Comparison of ENCODE assay signal across 24 cellular contexts in genomic region chr13:79591493-79591892, GRCh38.
DNase-seq lines count a peak whose midpoint lies in the region; ATAC-seq and TF ChIP-seq lines count a peak whose summit lies in the region.
"Had no signal": no experiment of that assay in that cellular context is flagged by ENCODE, and none has a peak within 500 bp of the region (broad histone marks: within the 10 kb centered on the region; RNA-seq: fewer than 3 reads in every experiment).

No MANE protein-coding gene starts in this region.

- H2AFZ ChIP-seq in hepatocyte: no peak overlapping the region

- H3K27me3 ChIP-seq in RWPE2 (ENCODE audit: insufficient read depth, poor library complexity, severe bottlenecking): no peaks in the 10 kb centered on the region
- H3K27me3 ChIP-seq in breast epithelium: no peaks in the 10 kb centered on the region
- no peaks in the 10 kb centered on the region for H3K27me3 ChIP-seq in foreskin keratinocyte
- H3K27me3 ChIP-seq in hepatocyte: no peaks in the 10 kb centered on the region
- H3K27me3 ChIP-seq: BE2C; BLaER1 treated with 17β-estradiol and CSF1 and Interleukin-3, amounts not matched to agents 10 nM and 100 nM had no signal

- DNase-seq in RWPE2 (ENCODE audit: low spot score) (no peak), SK-N-DZ (ENCODE audit: low spot score) (peak; percentile 89), breast epithelium (ENCODE audit: low spot score in 2 of 2) (no peak), foreskin keratinocyte (no peak), Kasumi-1 (lab: John Stamatoyannopoulos, UW) (no peak), hepatocyte (ENCODE audit: low spot score) (no peak)
- DNase-seq: 8988T; ACHN; AML-193; BE2C; CD4-positive, alpha-beta T cell; CD8-positive, alpha-beta memory T cell; DMS 273 treated with DMSO at 0.1 percent for 48 hours; DMS79; EL; GDM1; GOT3; HFFc6 had no signal

- no peaks in the 10 kb centered on the region for H3K79me2 ChIP-seq in hepatocyte

- no peaks in the 10 kb centered on the region for H3K9me2 ChIP-seq in hepatocyte (replicated peaks; ENCODE audit: insufficient read depth)

- intact Hi-C loops in breast epithelium (cut with DNase I; ENCODE audit: low total_unique reads): no loop called here

- H3K4me3 ChIP-seq in RWPE2 (ENCODE audit: severe bottlenecking) (no peak overlapping the region), breast epithelium (no peak overlapping the region), hepatocyte (no peak overlapping the region)
- H3K4me3 ChIP-seq: A549; BLaER1 treated with 17β-estradiol and CSF1 and Interleukin-3, amounts not matched to agents 10 nM and 100 nM; GM12878; HAP-1 had no signal

- TF ChIP-seq CTCF in RWPE2 (IDR thresholded peaks at IDR 0.05; ENCODE audit: poor library complexity, severe bottlenecking) (no peak), breast epithelium (IDR thresholded peaks at IDR 0.05) (no peak), foreskin keratinocyte (conservative IDR thresholded peaks at IDR 0.05) (no peak), hepatocyte (IDR thresholded peaks at IDR 0.05; ENCODE audit: poor library complexity) (no peak)

- H4K20me1 ChIP-seq in hepatocyte (ENCODE audit: insufficient read depth, poor library complexity, severe bottlenecking): no peaks in the 10 kb centered on the region
- H4K20me1 ChIP-seq: BLaER1 treated with 17β-estradiol and CSF1 and Interleukin-3, amounts not matched to agents 10 nM and 100 nM had no signal

- H3K4me1 ChIP-seq in RWPE2 (ENCODE audit: insufficient read depth, poor library complexity, severe bottlenecking): peaks cover 19% of the 10 kb centered on the region
- H3K4me1 ChIP-seq in breast epithelium: no peaks in the 10 kb centered on the region
- H3K4me1 ChIP-seq in foreskin keratinocyte: peaks cover 37% of the 10 kb centered on the region
- H3K4me1 ChIP-seq in hepatocyte (ENCODE audit: insufficient read depth): no peaks in the 10 kb centered on the region
- H3K4me1 ChIP-seq: A549; BLaER1 treated with 17β-estradiol and CSF1 and Interleukin-3, amounts not matched to agents 10 nM and 100 nM; HAP-1 had no signal

- H3K4me2 ChIP-seq in hepatocyte: no peak overlapping the region
- H3K4me2 ChIP-seq: A549; BLaER1 treated with 17β-estradiol and CSF1 and Interleukin-3, amounts not matched to agents 10 nM and 100 nM had no signal

- H3K27ac ChIP-seq in RWPE2 (ENCODE audit: poor library complexity, severe bottlenecking): peak overlapping the region; percentile 76
- H3K27ac ChIP-seq in breast epithelium: peak overlapping the region; percentile 69 to 83
- peak overlapping the region; percentile 93 for H3K27ac ChIP-seq in foreskin keratinocyte
- H3K27ac ChIP-seq in hepatocyte: no peak overlapping the region
- H3K27ac ChIP-seq: A549; BLaER1 treated with 17β-estradiol and CSF1 and Interleukin-3, amounts not matched to agents 10 nM and 100 nM had no signal

- no peaks in the 10 kb centered on the region for H3K36me3 ChIP-seq in RWPE2 (ENCODE audit: low read depth)
- H3K36me3 ChIP-seq in breast epithelium: no peaks in the 10 kb centered on the region
- no peaks in the 10 kb centered on the region for H3K36me3 ChIP-seq in hepatocyte (replicated peaks; ENCODE audit: insufficient read depth, low read depth)
- H3K36me3 ChIP-seq: BE2C; BLaER1 treated with 17β-estradiol and CSF1 and Interleukin-3, amounts not matched to agents 10 nM and 100 nM; HAP-1 had no signal

- TF ChIP-seq POLR2A in breast epithelium (IDR thresholded peaks at IDR 0.05): no peak

- H3K9me3 ChIP-seq in RWPE2 (ENCODE audit: severe bottlenecking) (peaks cover 2% of the 10 kb centered on the region), breast epithelium (no peaks in the 10 kb centered on the region), hepatocyte (ENCODE audit: low read depth) (no peaks in the 10 kb centered on the region)
- H3K9me3 ChIP-seq: A549; BE2C; BLaER1 treated with 17β-estradiol and CSF1 and Interleukin-3, amounts not matched to agents 10 nM and 100 nM; HAP-1 had no signal

- ATAC-seq in RWPE2 (ENCODE audit: low read depth) (no peak), foreskin keratinocyte (no peak), HG02840 (IDR thresholded peaks at IDR 0.05; ENCODE audit: low FRiP score, unreplicated experiment) (no peak), GM21576 (IDR thresholded peaks at IDR 0.05; ENCODE audit: unreplicated experiment) (no peak)
- ATAC-seq: A549, GM12878 had no signal
